17 cellular contexts compared by ENCODE assay signal in the genomic region with DNA sequence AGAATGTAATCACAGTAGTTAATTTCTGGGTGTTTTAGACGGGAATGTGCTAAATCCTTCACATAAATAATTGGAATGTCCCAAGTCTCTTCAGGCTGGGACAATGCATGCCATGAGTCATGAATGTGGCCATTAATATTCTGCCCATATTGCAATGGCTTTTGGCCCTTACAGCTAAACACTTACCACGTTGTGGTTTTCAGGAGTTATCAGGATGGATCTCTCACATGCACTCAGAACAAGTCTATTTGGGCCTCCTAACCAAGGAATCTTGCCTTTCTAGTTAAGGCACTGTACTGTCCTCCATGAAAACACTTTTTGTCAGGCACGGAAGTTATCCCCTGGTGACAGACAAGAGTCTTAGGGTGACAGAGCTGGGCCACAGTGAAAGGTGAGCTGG. TPM values are rescaled to one million over a fixed set of nuclear protein-coding genes. Genes with fewer than 3 reads are reported as not detected.
A peak's percentile ranks its signal among the peaks of the same experiment; 100 is the strongest.
DNase-seq lines count a peak whose midpoint lies in the region; ATAC-seq and TF ChIP-seq lines count a peak whose summit lies in the region.
"Had no signal": no experiment of that assay in that cellular context is flagged by ENCODE, and none has a peak within 500 bp of the region (broad histone marks: within the 10 kb centered on the region; RNA-seq: fewer than 3 reads in every experiment).

No MANE protein-coding gene starts in this region.

- no peak overlapping the region for H3K9ac ChIP-seq in SK-N-SH
- no peak overlapping the region for H3K9ac ChIP-seq in smooth muscle cell (ENCODE audit: low read depth)

- H2AFZ ChIP-seq in SK-N-SH (ENCODE audit: low read depth) (no peak overlapping the region), smooth muscle cell (ENCODE audit: low read depth) (no peak overlapping the region)

- H3K27ac ChIP-seq in SK-N-SH (ENCODE audit: low read depth in 2 of 2, low read length in 1 of 2) (no peak overlapping the region), smooth muscle cell (ENCODE audit: low read depth) (peak overlapping the region; percentile 22)
- H3K27ac ChIP-seq: colonic mucosa, heart left ventricle, tibial artery had no signal

- CTCF ChIA-PET in SK-N-SH (lab: Yijun Ruan, JAX): interaction anchor here (1.0 to 1.4 kb wide), 2 partner anchors 114 to 147 kb away, joined by 3 read pairs; no protein-coding TSS in a partner anchor

- no peak overlapping the region for H3K4me2 ChIP-seq in SK-N-SH
- H3K4me2 ChIP-seq in smooth muscle cell: peak overlapping the region; percentile 8

- DNase-seq in HAP-1 (ENCODE audit: low spot score in 2 of 2) (peak; percentile 38 to 52), SK-N-SH (no peak), fibroblast of the aortic adventitia (ENCODE audit: low read depth) (peak; percentile 25), smooth muscle cell (lab: John Stamatoyannopoulos, UW; ENCODE audit: unreplicated experiment) (no peak), Kasumi-1 (lab: John Stamatoyannopoulos, UW) (no peak), NCI-H1417 (lab: John Stamatoyannopoulos, UW) (no peak)
- DNase-seq in effector CD8-positive, alpha-beta T cell (lab: John Stamatoyannopoulos, UW): no peak
- DNase-seq: activated B cell treated with CpG ODN at 0.5 μM for 24 hours, BE2C, colonic mucosa, heart left ventricle, NCI-H1092 treated with DMSO at 0.1 percent for 48 hours, tibial artery had no signal

- no peaks in the 10 kb centered on the region for H4K20me1 ChIP-seq in SK-N-SH (ENCODE audit: insufficient read depth)
- H4K20me1 ChIP-seq in smooth muscle cell (ENCODE audit: low read depth): no peaks in the 10 kb centered on the region

- H3K4me3 ChIP-seq in HAP-1 (no peak overlapping the region), SK-N-SH (ENCODE audit: low read depth in 2 of 2, low read length in 1 of 2) (no peak overlapping the region), fibroblast of the aortic adventitia (ENCODE audit: low read depth, low read length) (no peak overlapping the region), smooth muscle cell (no peak overlapping the region)
- H3K4me3 ChIP-seq: colonic mucosa, heart left ventricle, tibial artery had no signal

- no peaks in the 10 kb centered on the region for H3K79me2 ChIP-seq in SK-N-SH (ENCODE audit: insufficient read depth)
- no peaks in the 10 kb centered on the region for H3K79me2 ChIP-seq in smooth muscle cell (ENCODE audit: low read depth)

- POLR2A ChIA-PET in SK-N-SH (lab: Yijun Ruan, JAX): no interaction called here

- no peaks in the 10 kb centered on the region for H3K36me3 ChIP-seq in HAP-1 (replicated peaks)
- peaks cover 2 to 10% of the 10 kb centered on the region in 2 experiments for H3K36me3 ChIP-seq in SK-N-SH (replicated peaks in 1 of 2; ENCODE audit: control insufficient read depth in 1 of 2, insufficient read depth in 2 of 2, low read length in 1 of 2)
- no peaks in the 10 kb centered on the region for H3K36me3 ChIP-seq in smooth muscle cell (ENCODE audit: low read depth)
- H3K36me3 ChIP-seq: BE2C, colonic mucosa had no signal

- TF ChIP-seq CTCF in SK-N-SH (IDR thresholded peaks at IDR 0.05): no peak
- no peak for TF ChIP-seq CTCF in fibroblast of the aortic adventitia (IDR thresholded peaks at IDR 0.05; ENCODE audit: insufficient read depth, low read length)
- no peak for TF ChIP-seq CTCF in smooth muscle cell (IDR thresholded peaks at IDR 0.05; ENCODE audit: borderline replicate concordance, insufficient read depth, poor library complexity, severe bottlenecking)

- ATAC-seq in GM18858 (IDR thresholded peaks at IDR 0.05; ENCODE audit: unreplicated experiment): no peak
- ATAC-seq: activated T-helper 17 cell treated with anti-CD3 and anti-CD28 coated beads, Interleukin-2, amount 50 U/mL, for 72 hours; heart left ventricle had no signal

- no peak for TF ChIP-seq EP300 in SK-N-SH (IDR thresholded peaks at IDR 0.05; ENCODE audit: borderline replicate concordance in 1 of 2, low read depth in 1 of 2, low read length in 1 of 2)

- H3K9me3 ChIP-seq in HAP-1 (no peaks in the 10 kb centered on the region), SK-N-SH (no peaks in the 10 kb centered on the region; the same call in 1 of the 2 replicates), smooth muscle cell (replicated peaks; ENCODE audit: low read depth) (no peaks in the 10 kb centered on the region)
- H3K9me3 ChIP-seq: BE2C, colonic mucosa, heart left ventricle, tibial artery had no signal

- H3K4me1 ChIP-seq in HAP-1 (peaks cover 8% of the 10 kb centered on the region; the same call in 1 of the 2 replicates), SK-N-SH (ENCODE audit: control insufficient read depth in 1 of 2, insufficient read depth in 2 of 2, low read depth in 1 of 2, low read length in 1 of 2) (no peaks in the 10 kb centered on the region), smooth muscle cell (ENCODE audit: low read depth) (peaks cover 5% of the 10 kb centered on the region)
- H3K4me1 ChIP-seq: BE2C, colonic mucosa, tibial artery had no signal

- in situ Hi-C loops in HAP-1 (cut with MboI; ENCODE audit: low sequenced_read_pairs): no loop called here

- no peak for TF ChIP-seq RAD21 in SK-N-SH (IDR thresholded peaks at IDR 0.05; ENCODE audit: low read length)

- H3K27me3 ChIP-seq in HAP-1 (ENCODE audit: low read depth) (no peaks in the 10 kb centered on the region), SK-N-SH (ENCODE audit: insufficient read depth) (no peaks in the 10 kb centered on the region), smooth muscle cell (ENCODE audit: low read depth) (no peaks in the 10 kb centered on the region)
- H3K27me3 ChIP-seq: BE2C, colonic mucosa, heart left ventricle, tibial artery had no signal

- H3K9me2 ChIP-seq in SK-N-SH: no peaks in the 10 kb centered on the region

- H3F3A ChIP-seq in SK-N-SH (replicated peaks; ENCODE audit: insufficient read depth) (peaks cover 3% of the 10 kb centered on the region), smooth muscle cell (ENCODE audit: low read depth) (no peaks in the 10 kb centered on the region)

- WGBS in SK-N-SH (ENCODE audit: low lambda C conversion rate): 61% methylated on average over 3 of the region's 3 CpGs
- WGBS in smooth muscle cell (ENCODE audit: low lambda C conversion rate): 19% methylated on average over 3 of the region's 3 CpGs

TF ChIP-seq in SK-N-SH, 30 proteins besides CTCF, POLR2A, EP300 and RAD21:
- TF ChIP-seq, protein P1, sequence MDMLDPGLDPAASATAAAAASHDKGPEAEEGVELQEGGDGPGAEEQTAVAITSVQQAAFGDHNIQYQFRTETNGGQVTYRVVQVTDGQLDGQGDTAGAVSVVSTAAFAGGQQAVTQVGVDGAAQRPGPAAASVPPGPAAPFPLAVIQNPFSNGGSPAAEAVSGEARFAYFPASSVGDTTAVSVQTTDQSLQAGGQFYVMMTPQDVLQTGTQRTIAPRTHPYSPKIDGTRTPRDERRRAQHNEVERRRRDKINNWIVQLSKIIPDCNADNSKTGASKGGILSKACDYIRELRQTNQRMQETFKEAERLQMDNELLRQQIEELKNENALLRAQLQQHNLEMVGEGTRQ (IDR thresholded peaks at IDR 0.05; ENCODE audit: borderline replicate concordance, low read depth, low read length): no peak
- 0 out of 2 replicates have a peak, but pooled peaks have one; percentile 7 for TF ChIP-seq TCF12 (IDR thresholded peaks at IDR 0.05)

RNA-seq across cellular contexts. Expression of a gene that starts 32.7 kb away (rescaled TPM):
- 0.11 and 0.26 TPM in 2 replicates for polyA plus RNA-seq in SK-N-SH (2012; rRNA removed)
- 0.09 and 0.10 TPM in 2 replicates for polyA plus RNA-seq in SK-N-SH (2012; cell fraction: cytosol; rRNA removed)
- polyA plus RNA-seq in SK-N-SH (2012; cell fraction: nucleus; rRNA removed): 0.15 and 0.32 TPM in 2 replicates
- not detected in 2 replicates for total RNA-seq in fibroblast of the aortic adventitia (ENCODE audit: low replicate concordance)
- not detected in 2 replicates for total RNA-seq in smooth muscle cell
- polyA plus RNA-seq in smooth muscle cell: 0.19 and 0.22 TPM in 2 replicates
- total RNA-seq: activated B cell treated with CpG ODN at 0.5 μM for 24 hours; activated CD8-positive, alpha-beta memory T cell treated with anti-CD3 and anti-CD28 coated beads for 36 hours; colonic mucosa; endothelial cell of umbilical vein had no signal
- polyA plus RNA-seq: endothelial cell of umbilical vein had no signal

RNA-seq across cellular contexts. Expression of a gene that starts 54.3 kb away (rescaled TPM):
- polyA plus RNA-seq in SK-N-SH (2012; rRNA removed): 0.02 and 0.06 TPM in 2 replicates
- 0.01 and 0.10 TPM in 2 replicates for polyA plus RNA-seq in SK-N-SH (2012; cell fraction: cytosol; rRNA removed)
- 0.13 and 0.30 TPM in 2 replicates for polyA plus RNA-seq in SK-N-SH (2012; cell fraction: nucleus; rRNA removed)
- total RNA-seq in fibroblast of the aortic adventitia (ENCODE audit: low replicate concordance): not detected in 2 replicates
- total RNA-seq in smooth muscle cell: not detected in 2 replicates
- 0.07 and 0.29 TPM in 2 replicates for polyA plus RNA-seq in smooth muscle cell
- total RNA-seq: activated B cell treated with CpG ODN at 0.5 μM for 24 hours; activated CD8-positive, alpha-beta memory T cell treated with anti-CD3 and anti-CD28 coated beads for 36 hours; activated T-helper 17 cell treated with anti-CD3 and anti-CD28 coated beads, Interleukin-2, amount 50 U/mL, for 72 hours; endothelial cell of umbilical vein had no signal
- polyA plus RNA-seq: endothelial cell of umbilical vein had no signal

Comparison
In these comparisons a context has a peak if more than half of its experiments do, and no peak if none do; other contexts are left out.
1. DNase-seq: peak in HAP-1 (2 of 2) and fibroblast of the aortic adventitia (single experiment); none in SK-N-SH (single experiment), smooth muscle cell (single experiment), Kasumi-1 (0 of 2), NCI-H1417 (0 of 3) and effector CD8-positive, alpha-beta T cell (single experiment).